32 cellular contexts compared by ENCODE assay signal in the genomic region with DNA sequence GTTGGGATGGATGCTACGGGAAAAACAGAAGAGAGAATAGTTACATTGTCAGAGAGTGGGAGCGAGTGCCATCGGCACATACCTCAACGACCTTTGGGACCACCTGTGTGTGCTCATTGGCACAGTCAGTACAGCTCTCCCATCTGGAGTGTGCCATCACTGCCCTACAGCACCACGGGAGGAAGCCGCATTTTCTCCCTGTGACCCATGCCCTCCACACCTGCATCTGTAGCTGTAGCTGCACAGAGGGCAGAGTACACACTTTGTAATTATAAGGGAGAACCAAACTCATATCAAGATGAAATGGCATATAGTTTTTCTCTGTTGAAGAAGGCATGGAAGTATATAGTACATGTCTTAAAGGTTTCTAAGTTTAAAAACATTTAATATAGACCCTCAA.
"Had no signal": no experiment of that assay in that cellular context is flagged by ENCODE, and none has a peak within 500 bp of the region (broad histone marks: within the 10 kb centered on the region; RNA-seq: fewer than 3 reads in every experiment).

No MANE protein-coding gene starts in this region.

- FAIRE-seq: RCC 7860 had no signal

- DNase-seq: Kasumi-1, KG1, MG63, NCI-H1048, NCI-H1092 treated with DMSO at 0.1 percent for 48 hours, NCI-H1105 treated with DMSO at 0.1 percent for 48 hours, NCI-H1417, NCI-H1436, NCI-H146, NCI-H1694, NCI-H187, NCI-H1930, NCI-H2029 treated with DMSO at 0.1 percent for 48 hours, NCI-H2081 treated with DMSO at 0.1 percent for 48 hours, NCI-H2107, NCI-H2171, NCI-H226, NCI-H446 treated with DMSO at 0.1 percent for 48 hours, NCI-H510A, NCI-H524, NCI-H526, NCI-H774, PC-9, SHP77, SIG-M5, SJCRH30 had no signal

- H3K4me1 ChIP-seq: SJCRH30 had no signal

- H3K27ac ChIP-seq: PC-9, RWPE1, SJCRH30, SK-N-MC had no signal

- H3K4me3 ChIP-seq: MG63, PC-9, SJCRH30, SK-N-MC had no signal

- ATAC-seq: Panc1, Right ventricle myocardium inferior, SK-N-SH treated with all-trans-retinoic acid at 6 μM for 48 hours had no signal

- H3K27me3 ChIP-seq: MG63, SJCRH30 had no signal

- H3K9me3 ChIP-seq: MG63, SJCRH30 had no signal

- H3K36me3 ChIP-seq: MG63, SJCRH30 had no signal
